19 cellular contexts compared by ENCODE assay signal in the genomic region with DNA sequence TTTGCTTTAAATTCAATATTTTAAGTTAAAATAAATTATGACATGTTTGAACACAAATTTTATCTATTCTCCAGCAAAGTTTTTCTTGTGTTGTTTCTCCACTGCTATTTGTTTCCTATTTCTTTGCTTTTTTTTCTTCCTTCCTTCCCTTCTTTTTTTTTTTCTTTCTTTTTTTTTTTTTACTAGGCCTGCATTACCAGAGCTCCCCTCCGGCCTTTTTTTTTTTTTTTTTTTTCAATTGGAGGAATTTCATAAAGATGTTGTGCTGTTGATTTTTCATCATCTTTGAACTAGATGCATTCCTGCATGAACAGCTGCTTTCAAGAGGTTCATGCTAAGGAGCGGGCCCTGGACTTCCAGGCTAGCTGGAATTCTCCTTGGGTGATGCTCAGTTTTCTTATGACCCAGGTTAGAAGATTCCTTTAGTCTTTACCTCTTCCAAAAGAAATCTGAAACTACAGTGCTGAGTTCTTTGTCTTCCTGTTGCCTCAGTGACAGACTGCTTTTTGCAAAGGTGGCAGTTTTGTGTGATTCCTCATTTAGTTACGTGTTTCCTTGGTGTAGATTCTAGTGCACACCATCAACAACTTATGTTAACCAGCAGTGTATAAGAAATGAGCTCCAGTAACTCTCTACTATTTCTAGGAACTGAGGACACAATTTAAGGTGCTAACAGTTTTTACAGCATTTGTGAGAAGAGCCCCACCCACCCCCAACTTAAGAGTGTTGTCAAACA.
"Had no signal": no experiment of that assay in that cellular context is flagged by ENCODE, and none has a peak within 500 bp of the region (broad histone marks: within the 10 kb centered on the region; RNA-seq: fewer than 3 reads in every experiment).

No MANE protein-coding gene starts in this region.

- H3K4me3 ChIP-seq: coronary artery, esophagus squamous epithelium, left lung, right atrium auricular region, suprapubic skin had no signal

- DNase-seq: activated B cell treated with CpG ODN at 0.5 μM for 24 hours; activated CD4-positive, alpha-beta T cell treated with anti-CD3 and anti-CD28 coated beads, Interleukin-2, amount 10 ng/mL, durations not matched to agents 24 days and 14 days; activated CD8-positive, alpha-beta memory T cell treated with anti-CD3 and anti-CD28 coated beads for 24 hours; activated naive CD8-positive, alpha-beta T cell treated with anti-CD3 and anti-CD28 coated beads for 36 hours; anterior cingulate cortex; brain microvascular endothelial cell; effector CD4-positive, alpha-beta T cell; esophagus squamous epithelium; hippocampal formation; left lung; mammary epithelial cell; trophoblast cell had no signal

- FAIRE-seq: keratinocyte had no signal

- H3K9me3 ChIP-seq: esophagus squamous epithelium, left lung, suprapubic skin had no signal

- H3K27me3 ChIP-seq: brain microvascular endothelial cell, esophagus squamous epithelium, right atrium auricular region, suprapubic skin had no signal

- H3K27ac ChIP-seq: brain microvascular endothelial cell, coronary artery, esophagus squamous epithelium, left lung, right atrium auricular region, suprapubic skin had no signal

- H3K27me3 Mint-ChIP-seq: activated B cell treated with CpG ODN at 0.5 μM for 24 hours; activated naive CD8-positive, alpha-beta T cell treated with anti-CD3 and anti-CD28 coated beads for 36 hours; central memory CD8-positive, alpha-beta T cell; stimulated activated naive CD8-positive, alpha-beta T cell treated with anti-CD3 and anti-CD28 coated beads, Interleukin-15, Interleukin-2, amounts not matched to agents 100 ng/mL and 50 ng/mL, for 24 hours had no signal

- H3K4me3 Mint-ChIP-seq: activated B cell treated with CpG ODN at 0.5 μM for 24 hours; activated CD4-positive, alpha-beta T cell treated with anti-CD3 and anti-CD28 coated beads, Interleukin-2, amount 10 ng/mL, durations not matched to agents 24 days and 14 days; activated naive CD8-positive, alpha-beta T cell treated with anti-CD3 and anti-CD28 coated beads for 36 hours; activated T-helper 1 cell treated with anti-CD3 and anti-CD28 coated beads, Interleukin-12 subunit alpha, Interleukin-12 subunit beta, Interleukin-2, Interleukin-4 antibody, amounts not matched to agents 30 ng/mL and 10 ng/mL and 1 ng/mL, durations not matched to agents 14 hours and 24 hours and 36 hours; central memory CD8-positive, alpha-beta T cell; stimulated activated naive CD8-positive, alpha-beta T cell treated with anti-CD3 and anti-CD28 coated beads, Interleukin-15, Interleukin-2, amounts not matched to agents 100 ng/mL and 50 ng/mL, for 24 hours had no signal

- H3K27ac Mint-ChIP-seq: activated CD4-positive, alpha-beta T cell treated with anti-CD3 and anti-CD28 coated beads, Interleukin-2, amount 10 ng/mL, durations not matched to agents 24 days and 14 days; activated naive CD8-positive, alpha-beta T cell treated with anti-CD3 and anti-CD28 coated beads for 36 hours; activated T-helper 1 cell treated with anti-CD3 and anti-CD28 coated beads, Interleukin-12 subunit alpha, Interleukin-12 subunit beta, Interleukin-2, Interleukin-4 antibody, amounts not matched to agents 30 ng/mL and 10 ng/mL and 1 ng/mL, durations not matched to agents 14 hours and 24 hours and 36 hours; stimulated activated naive CD8-positive, alpha-beta T cell treated with anti-CD3 and anti-CD28 coated beads, Interleukin-15, Interleukin-2, amounts not matched to agents 100 ng/mL and 50 ng/mL, for 24 hours had no signal

- H3K9me3 Mint-ChIP-seq: activated B cell treated with CpG ODN at 0.5 μM for 24 hours; activated CD4-positive, alpha-beta T cell treated with anti-CD3 and anti-CD28 coated beads, Interleukin-2, amount 10 ng/mL, durations not matched to agents 24 days and 14 days; activated T-helper 1 cell treated with anti-CD3 and anti-CD28 coated beads, Interleukin-12 subunit alpha, Interleukin-12 subunit beta, Interleukin-2, Interleukin-4 antibody, amounts not matched to agents 30 ng/mL and 10 ng/mL and 1 ng/mL, durations not matched to agents 14 hours and 24 hours and 36 hours; stimulated activated naive CD8-positive, alpha-beta T cell treated with anti-CD3 and anti-CD28 coated beads, Interleukin-15, Interleukin-2, amounts not matched to agents 100 ng/mL and 50 ng/mL, for 24 hours had no signal

- ATAC-seq: left lung had no signal

- H3K36me3 ChIP-seq: brain microvascular endothelial cell, esophagus squamous epithelium, left lung, right atrium auricular region, suprapubic skin had no signal
